Comparison of ENCODE assay signal across 7 cellular contexts in the genomic region with DNA sequence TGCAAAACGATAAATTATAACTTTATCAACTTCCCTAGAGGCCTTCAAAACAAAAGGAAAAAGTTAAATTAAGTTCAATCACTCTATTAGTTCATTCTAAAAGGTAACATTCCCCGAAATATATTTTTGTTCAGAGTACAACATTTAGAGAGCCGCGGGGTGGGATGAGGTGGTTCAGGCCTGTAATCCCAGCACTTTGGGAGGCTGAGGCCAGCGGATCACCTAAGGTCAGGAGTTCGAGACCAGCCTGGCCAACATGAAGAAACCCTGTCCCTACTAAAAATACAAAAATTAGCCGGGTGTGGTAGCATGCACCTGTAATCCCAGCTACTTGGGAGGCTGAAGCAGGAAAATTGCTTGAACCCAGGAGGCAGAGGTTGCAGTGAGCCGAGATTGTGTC.
DNase-seq lines count a peak whose midpoint lies in the region; ATAC-seq and TF ChIP-seq lines count a peak whose summit lies in the region.
"Not testable (repeated sequence)": the region's sequence is repeated elsewhere in the genome, so short reads cannot be mapped to it uniquely, and the experiment has no call there.

No MANE protein-coding gene starts in this region.

- H3K27ac Mint-ChIP-seq in CD4-positive, alpha-beta memory T cell, result peak overlapping the region in 4 of 7 donors; percentile 27 to 78 (median 44)
- H3K27ac Mint-ChIP-seq in T-cell, result peak overlapping the region; percentile 52 to 98
- H3K27ac Mint-ChIP-seq in activated naive CD8-positive, alpha-beta T cell treated with anti-CD3 and anti-CD28 coated beads for 36 hours, result peak overlapping the region; percentile 34
- H3K27ac Mint-ChIP-seq in stimulated activated memory B cell treated with anti-CD40 and anti-IgM and Interleukin-4, amounts not matched to agents 10 μg/mL and 1 μg/mL and 100 μg/mL, for 72 hours, result peak overlapping the region; percentile 91

- H3K9ac ChIP-seq in mucosa of stomach (ENCODE audit: low read length), result peak overlapping the region; percentile 67

- H3K4me1 Mint-ChIP-seq in CD4-positive, alpha-beta memory T cell, result peaks cover 30 to 55% (median 46%) of the 10 kb centered on the region in 4 donors
- H3K4me1 Mint-ChIP-seq in T-cell, result peaks cover 57 to 60% (median 57%) of the 10 kb centered on the region in 3 donors
- H3K4me1 Mint-ChIP-seq in activated naive CD8-positive, alpha-beta T cell treated with anti-CD3 and anti-CD28 coated beads for 36 hours, result peaks cover 58% of the 10 kb centered on the region
- H3K4me1 Mint-ChIP-seq in stimulated activated memory B cell treated with anti-CD40 and anti-IgM and Interleukin-4, amounts not matched to agents 10 μg/mL and 1 μg/mL and 100 μg/mL, for 72 hours, result peaks cover 60% of the 10 kb centered on the region

- CTCF ChIA-PET in CD4-positive, alpha-beta memory T cell (lab: Charles Lee; ENCODE audit: partially characterized antibody); T-cell (lab: Charles Lee): not testable (repeated sequence)

- not testable (repeated sequence) for H3K36me3 ChIP-seq in CD4-positive, alpha-beta memory T cell (ENCODE audit: insufficient read depth, low read length); MG63; heart right ventricle; mucosa of stomach (ENCODE audit: control insufficient read depth, insufficient read depth, low read length)

- not testable (repeated sequence) for H3K27ac ChIP-seq in CD4-positive, alpha-beta memory T cell (ENCODE audit: low read depth, low read length)
- H3K27ac ChIP-seq in heart right ventricle, result peak overlapping the region in 7 of 10 donors; percentile 27 to 84 (median 67)

- not testable (repeated sequence) for DNase-seq in CD4-positive, alpha-beta memory T cell; MG63; T-cell; activated naive CD8-positive, alpha-beta T cell treated with anti-CD3 and anti-CD28 coated beads for 36 hours; heart right ventricle

- not testable (repeated sequence) for H3K4me3 ChIP-seq in CD4-positive, alpha-beta memory T cell (ENCODE audit: low read length in 2 of 2); mucosa of stomach (ENCODE audit: low read length)
- H3K4me3 ChIP-seq in MG63, result peak overlapping the region; percentile 21
- peak overlapping the region in 4 of 10 donors; percentile 6 to 23 (median 9) for H3K4me3 ChIP-seq in heart right ventricle

- not testable (repeated sequence) for H3K9me3 ChIP-seq in CD4-positive, alpha-beta memory T cell (ENCODE audit: control insufficient read depth in 1 of 2, low read length in 2 of 2); MG63; heart right ventricle; mucosa of stomach (ENCODE audit: control insufficient read depth, low read length)

- ATAC-seq in T-cell (replicated peaks in 1 of 4); heart right ventricle; stimulated activated memory B cell treated with anti-CD40 and anti-IgM and Interleukin-4, amounts not matched to agents 10 μg/mL and 1 μg/mL and 100 μg/mL, for 72 hours: not testable (repeated sequence)

- not testable (repeated sequence) for H3K36me3 Mint-ChIP-seq in CD4-positive, alpha-beta memory T cell; T-cell; activated naive CD8-positive, alpha-beta T cell treated with anti-CD3 and anti-CD28 coated beads for 36 hours; stimulated activated memory B cell treated with anti-CD40 and anti-IgM and Interleukin-4, amounts not matched to agents 10 μg/mL and 1 μg/mL and 100 μg/mL, for 72 hours

- H3K9me3 Mint-ChIP-seq in CD4-positive, alpha-beta memory T cell; T-cell; activated naive CD8-positive, alpha-beta T cell treated with anti-CD3 and anti-CD28 coated beads for 36 hours; stimulated activated memory B cell treated with anti-CD40 and anti-IgM and Interleukin-4, amounts not matched to agents 10 μg/mL and 1 μg/mL and 100 μg/mL, for 72 hours: not testable (repeated sequence)

- not testable (repeated sequence) for H3K27me3 Mint-ChIP-seq in CD4-positive, alpha-beta memory T cell; T-cell; activated naive CD8-positive, alpha-beta T cell treated with anti-CD3 and anti-CD28 coated beads for 36 hours; stimulated activated memory B cell treated with anti-CD40 and anti-IgM and Interleukin-4, amounts not matched to agents 10 μg/mL and 1 μg/mL and 100 μg/mL, for 72 hours

- intact Hi-C loops in CD4-positive, alpha-beta memory T cell (cut with micrococcal nuclease); heart right ventricle (cut with DNase I): not testable (repeated sequence)

- H3K4me3 Mint-ChIP-seq in CD4-positive, alpha-beta memory T cell, result peak overlapping the region in 1 of 8 donors; percentile 7
- H3K4me3 Mint-ChIP-seq in T-cell, result peak overlapping the region in 1 of 3 donors; percentile 62
- not testable (repeated sequence) for H3K4me3 Mint-ChIP-seq in activated naive CD8-positive, alpha-beta T cell treated with anti-CD3 and anti-CD28 coated beads for 36 hours; stimulated activated memory B cell treated with anti-CD40 and anti-IgM and Interleukin-4, amounts not matched to agents 10 μg/mL and 1 μg/mL and 100 μg/mL, for 72 hours

- not testable (repeated sequence) for TF ChIP-seq CTCF in heart right ventricle (IDR thresholded peaks at IDR 0.05)

- 86 to 90% methylated on average over 8 of the region's 8 CpGs for WGBS in heart right ventricle, 2 donors

- peaks cover 49% of the 10 kb centered on the region for H3K4me1 ChIP-seq in CD4-positive, alpha-beta memory T cell (ENCODE audit: insufficient read depth, low read length)
- H3K4me1 ChIP-seq in heart right ventricle (peaks cover 0 to 67% (median 27%) of the 10 kb centered on the region in 9 donors), mucosa of stomach (ENCODE audit: control insufficient read depth, insufficient read depth, low read length) (peaks cover 31% of the 10 kb centered on the region)

- H3K27me3 ChIP-seq in CD4-positive, alpha-beta memory T cell (ENCODE audit: insufficient read depth, low read length); MG63; heart right ventricle; mucosa of stomach (ENCODE audit: control insufficient read depth, insufficient read depth, low read length): not testable (repeated sequence)

- POLR2A ChIA-PET in CD4-positive, alpha-beta memory T cell (lab: Charles Lee; ENCODE audit: partially characterized antibody), result interaction anchor here (1.3 to 1.4 kb wide), 2 partner anchors 9 to 98 kb away, joined by 3 to 4 read pairs; no protein-coding TSS in a partner anchor
- POLR2A ChIA-PET in T-cell (lab: Charles Lee), result interaction anchor here in 1 of 2 donors (0.6 kb wide), 1 partner anchor 57 kb away, joined by 3 read pairs; no protein-coding TSS in a partner anchor

Comparison
In these comparisons a context has a peak if more than half of its experiments do, and no peak if none do; other contexts are left out.
1. H3K27ac Mint-ChIP-seq: peak in every context shown above with its lines; median percentile 91 in stimulated activated memory B cell treated with anti-CD40 and anti-IgM and Interleukin-4, amounts not matched to agents 10 μg/mL and 1 μg/mL and 100 μg/mL, for 72 hours; 75 in T-cell; 44 in CD4-positive, alpha-beta memory T cell; 34 in activated naive CD8-positive, alpha-beta T cell treated with anti-CD3 and anti-CD28 coated beads for 36 hours.